In the genomic region with DNA sequence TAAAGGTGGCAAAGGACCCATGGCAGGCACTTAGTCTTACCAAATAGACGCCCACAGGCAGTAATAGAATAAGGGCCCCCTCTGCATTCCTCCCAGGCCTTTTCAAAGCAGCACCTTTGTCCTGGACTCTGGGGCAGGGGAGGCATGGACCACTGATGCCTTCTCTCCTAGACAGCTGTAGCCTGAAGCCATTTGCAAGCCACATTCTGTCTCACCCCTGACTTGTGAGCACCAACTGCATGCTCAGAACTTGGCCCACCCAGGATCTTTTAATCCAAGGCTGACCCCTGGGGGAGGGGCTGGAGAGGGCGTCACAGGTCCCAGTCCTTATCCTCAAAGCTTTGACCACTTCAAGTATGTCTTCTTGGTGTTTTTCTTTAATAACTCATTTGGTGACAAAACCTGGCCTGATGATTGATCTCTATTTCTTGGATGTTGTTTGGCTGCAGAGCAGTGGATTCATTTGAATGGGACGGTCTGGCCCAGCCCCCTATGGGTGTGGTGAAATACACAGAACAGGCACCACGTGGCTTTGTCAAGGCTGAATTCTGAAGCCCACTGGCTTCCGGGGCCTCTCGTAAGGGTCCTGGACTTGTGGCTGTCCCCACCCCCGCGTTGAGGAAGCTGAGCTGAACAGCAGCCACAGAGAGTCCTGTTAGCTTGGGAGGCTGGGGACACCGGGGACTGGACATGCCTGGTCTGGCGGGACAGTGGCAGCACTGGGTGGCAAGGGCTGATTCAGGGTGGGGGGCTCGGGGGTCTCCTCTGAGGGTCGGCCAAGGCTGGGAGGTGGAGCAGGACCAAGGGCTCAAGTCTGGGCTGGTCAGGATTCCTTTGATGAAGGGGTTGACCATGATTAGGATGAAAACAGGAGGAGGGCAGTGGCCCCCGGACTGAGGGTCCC, we compare ENCODE assay signal across 17 cellular contexts. TPM values are rescaled to one million over a fixed set of nuclear protein-coding genes. Genes with fewer than 3 reads are reported as not detected.
A peak's percentile ranks its signal among the peaks of the same experiment; 100 is the strongest.
DNase-seq lines count a peak whose midpoint lies in the region; ATAC-seq and TF ChIP-seq lines count a peak whose summit lies in the region.
"Had no signal": no experiment of that assay in that cellular context is flagged by ENCODE, and none has a peak within 500 bp of the region (broad histone marks: within the 10 kb centered on the region; RNA-seq: fewer than 3 reads in every experiment).

No MANE protein-coding gene starts in this region.

- DNase-seq in right cardiac atrium (peak in 2 of 3 donors; percentile 19 to 21), left ventricle myocardium inferior (no peak), WERI-Rb-1 (no peak), lower lobe of right lung (peak; percentile 34), pons (ENCODE audit: low spot score) (no peak)
- DNase-seq: BE2C; DMS153; NCI-H1048; NCI-H524 treated with DMSO at 0.1 percent for 48 hours; NK-92 treated with Interleukin-12 subunit alpha and Interleukin-12 subunit beta, amount 100 ng/mL, for 24 hours; OCI-M1; RPMI8226; T-cell had no signal

- no peak overlapping the region for H3K4me3 ChIP-seq in right cardiac atrium (ENCODE audit: low read length)
- H3K4me3 ChIP-seq in left ventricle myocardium inferior, result no peak overlapping the region
- no peak overlapping the region for H3K4me3 ChIP-seq in WERI-Rb-1 (ENCODE audit: low read depth, low read length)
- H3K4me3 ChIP-seq in lower lobe of right lung, result no peak overlapping the region

- H3K36me3 ChIP-seq in left ventricle myocardium inferior (no peaks in the 10 kb centered on the region), WERI-Rb-1 (no peaks in the 10 kb centered on the region), lower lobe of right lung (no peaks in the 10 kb centered on the region)
- H3K36me3 ChIP-seq: BE2C had no signal

- TF ChIP-seq CTCF in left ventricle myocardium inferior (IDR thresholded peaks at IDR 0.05; ENCODE audit: borderline replicate concordance), result no peak
- TF ChIP-seq CTCF in WERI-Rb-1 (IDR thresholded peaks at IDR 0.05; ENCODE audit: low read depth, low read length), result no peak
- no peak for TF ChIP-seq CTCF in lower lobe of right lung (IDR thresholded peaks at IDR 0.05)

- intact Hi-C loops in right cardiac atrium (cut with DNase I), result no loop called here
- intact Hi-C loops in left ventricle myocardium inferior (cut with micrococcal nuclease), result no loop called here
- intact Hi-C loops in lower lobe of right lung (cut with DNase I), result no loop called here

- H3K4me1 ChIP-seq in right cardiac atrium (ENCODE audit: control insufficient read depth, insufficient read depth, low read length) (no peaks in the 10 kb centered on the region), left ventricle myocardium inferior (no peaks in the 10 kb centered on the region), lower lobe of right lung (no peaks in the 10 kb centered on the region)

- H3K27ac ChIP-seq in right cardiac atrium (ENCODE audit: low read length) (no peak overlapping the region), left ventricle myocardium inferior (replicated peaks) (no peak overlapping the region), WERI-Rb-1 (peak overlapping the region; percentile 82), lower lobe of right lung (no peak overlapping the region)

- WGBS in right cardiac atrium, result 45% methylated on average over 13 of the region's 13 CpGs

- H3K27me3 ChIP-seq in right cardiac atrium (ENCODE audit: control insufficient read depth, insufficient read depth) (no peaks in the 10 kb centered on the region), left ventricle myocardium inferior (ENCODE audit: low read depth) (peaks cover 91% of the 10 kb centered on the region), WERI-Rb-1 (ENCODE audit: insufficient read depth, low read depth, severe bottlenecking) (no peaks in the 10 kb centered on the region), lower lobe of right lung (ENCODE audit: low read depth) (peaks cover 20% of the 10 kb centered on the region)
- H3K27me3 ChIP-seq: BE2C had no signal

- ATAC-seq in right cardiac atrium, result no peak
- ATAC-seq in lower lobe of right lung, result no peak
- no peak for ATAC-seq in GM18502 (IDR thresholded peaks at IDR 0.05; ENCODE audit: poor library complexity, unreplicated experiment)
- no peak for ATAC-seq in HG03280 (IDR thresholded peaks at IDR 0.05; ENCODE audit: unreplicated experiment)
- ATAC-seq: T-cell had no signal

- H3K9me3 ChIP-seq in right cardiac atrium (ENCODE audit: control insufficient read depth, low read length) (no peaks in the 10 kb centered on the region), left ventricle myocardium inferior (replicated peaks) (no peaks in the 10 kb centered on the region), WERI-Rb-1 (ENCODE audit: severe bottlenecking) (peaks cover 3% of the 10 kb centered on the region), lower lobe of right lung (no peaks in the 10 kb centered on the region)
- H3K9me3 ChIP-seq: BE2C had no signal

RNA-seq across cellular contexts. Expression of gene ADRA2C, which starts 36.6 kb away (rescaled TPM):
- total RNA-seq in right cardiac atrium (1 to 10 TPM; 3.0 to 4.6 (median 3.5) TPM), left ventricle myocardium inferior (4.5 TPM), lower lobe of right lung (2.5 TPM)
- 4.8 TPM for polyA plus RNA-seq in right cardiac atrium
- polyA plus RNA-seq: AG04450, IgD-negative memory B cell had no signal

Comparison
In these comparisons a context has a peak if more than half of its experiments do, and no peak if none do; other contexts are left out.
1. DNase-seq: peak in right cardiac atrium (2 of 3) and lower lobe of right lung (single experiment); none in left ventricle myocardium inferior (single experiment), WERI-Rb-1 (single experiment) and pons (single experiment).